Comparison of ENCODE assay signal across 8 cellular contexts in genomic region chr22:50469377-50470305, GRCh38. TPM values are rescaled to one million over a fixed set of nuclear protein-coding genes. Genes with fewer than 3 reads are reported as not detected.
DNase-seq lines count a peak whose midpoint lies in the region; ATAC-seq, FAIRE-seq and TF ChIP-seq lines count a peak whose summit lies in the region.

No MANE protein-coding gene starts in this region.

- H2AFZ ChIP-seq in keratinocyte (ENCODE audit: control insufficient read depth, low read length): no peak overlapping the region

- peak; percentile 76 for DNase-seq in D341Med (ENCODE audit: low spot score)
- DNase-seq in HPDE6-E6E7 (ENCODE audit: extremely low spot score): peak; percentile 66
- peak; percentile 76 for DNase-seq in SIG-M5 treated with dmso at 0.1 percent for 504 hours (lab: John Stamatoyannopoulos, UW; ENCODE audit: unreplicated experiment)
- peak; percentile 99 for DNase-seq in activated gamma-delta T cell treated with anti-CD3 and anti-CD28 coated beads, Interleukin-2, amount 50 U/mL, for 16 hours (ENCODE audit: low read depth)
- peak; percentile 83 for DNase-seq in keratinocyte (ENCODE audit: low read depth, low spot score)
- peak; percentile 95 for DNase-seq in stimulated activated CD8-positive, alpha-beta memory T cell treated with anti-CD3 and anti-CD28 coated beads, Interleukin-4, amount 100 ng/mL, for 24 hours (ENCODE audit: low read depth)
- DNase-seq in uterus: no peak

- peak; percentile 53 for FAIRE-seq in keratinocyte (lab: Jason Lieb, UNC)

- intact Hi-C loops in uterus (cut with DNase I; ENCODE audit: low total_unique reads): no loop called here

- peak; percentile 65 for ATAC-seq in GM19463 (IDR thresholded peaks at IDR 0.05; ENCODE audit: unreplicated experiment)

- no peak for TF ChIP-seq CTCF in keratinocyte (optimal IDR thresholded peaks at IDR 0.05 in 1 of 3, IDR thresholded peaks at IDR 0.05 in 1 of 3, conservative IDR thresholded peaks at IDR 0.05 in 1 of 3; ENCODE audit: extremely low read depth in 1 of 3, insufficient read depth in 2 of 3, low read length in 3 of 3)
- TF ChIP-seq CTCF in uterus (IDR thresholded peaks at IDR 0.05): no peak

- H3K27ac ChIP-seq in keratinocyte (ENCODE audit: control insufficient read depth, insufficient read depth, low read length) (peak overlapping the region; percentile 38), uterus (no peak overlapping the region)

- peaks cover 58% of the 10 kb centered on the region for H3K79me2 ChIP-seq in keratinocyte (ENCODE audit: control insufficient read depth, insufficient read depth, low read length)

- peaks cover 41% of the 10 kb centered on the region for H4K20me1 ChIP-seq in keratinocyte (ENCODE audit: control insufficient read depth, extremely low read depth, insufficient read depth, low read length)

- H3K9ac ChIP-seq in keratinocyte (ENCODE audit: control insufficient read depth, extremely low read depth, insufficient read depth, low read length): peak overlapping the region; percentile 8

- peaks cover 17% of the 10 kb centered on the region for H3K9me1 ChIP-seq in keratinocyte (ENCODE audit: control insufficient read depth, extremely low read depth, insufficient read depth, low read length)

- H3K36me3 ChIP-seq in keratinocyte (ENCODE audit: control insufficient read depth in 2 of 2, extremely low read depth in 1 of 2, insufficient read depth in 2 of 2, low read length in 2 of 2) (peaks cover 21 to 40% of the 10 kb centered on the region in 2 experiments), uterus (no peaks in the 10 kb centered on the region)

- dilution Hi-C loops in keratinocyte (cut with MboI; ENCODE audit: extremely low pct_ligation_motif_present, low sequenced_read_pairs): no loop called here

- no peak for TF ChIP-seq POLR2A in uterus (IDR thresholded peaks at IDR 0.05)

- H3K4me2 ChIP-seq in keratinocyte (ENCODE audit: control insufficient read depth, extremely low read depth, insufficient read depth, low read depth, low read length): peak overlapping the region; percentile 64

- H3K27me3 ChIP-seq in keratinocyte (ENCODE audit: control insufficient read depth, extremely low read depth, insufficient read depth, low read length) (no peaks in the 10 kb centered on the region), uterus (no peaks in the 10 kb centered on the region)

- H3K9me3 ChIP-seq in keratinocyte (ENCODE audit: control insufficient read depth, low read depth, low read length) (no peaks in the 10 kb centered on the region), uterus (no peaks in the 10 kb centered on the region)

- peaks cover 49% of the 10 kb centered on the region for H3K4me1 ChIP-seq in keratinocyte (ENCODE audit: control insufficient read depth, extremely low read depth, insufficient read depth, low read length)
- peaks cover 0 to 22% of the 10 kb centered on the region in 2 donors for H3K4me1 ChIP-seq in uterus

- H3K4me3 ChIP-seq in keratinocyte (ENCODE audit: control insufficient read depth in 2 of 3, extremely low read depth in 1 of 3, insufficient read depth in 2 of 3, low read depth in 1 of 3, low read length in 3 of 3) (peak overlapping the region in 1 of 3 experiments; percentile 18), uterus (no peak overlapping the region)

RNA-seq across cellular contexts. Expression of gene SBF1, which starts 5.2 kb away (rescaled TPM):
- polyA plus RNA-seq in keratinocyte: 16.2 to 34.4 TPM (median 25.8 TPM) in 3 replicates
- 29.5 TPM for polyA plus RNA-seq in keratinocyte (2011; ENCODE audit: low read depth)
- polyA plus RNA-seq in keratinocyte (2011; cell fraction: cytosol; rRNA removed): 13.8 and 31.0 TPM in 2 replicates
- 54.5 and 72.8 TPM in 2 replicates for polyA plus RNA-seq in keratinocyte (2011; cell fraction: nucleus; rRNA removed)
- polyA plus RNA-seq in keratinocyte (2012; ENCODE audit: low replicate concordance): 41.6 and 46.7 TPM in 2 replicates
- 55.4 to 126 TPM (median 62.6 TPM) in 3 replicates for polyA minus RNA-seq in keratinocyte
- 106 TPM for polyA minus RNA-seq in keratinocyte (2011; cell fraction: cytosol; rRNA and poly(A)+ RNA removed)
- polyA minus RNA-seq in keratinocyte (2011; cell fraction: nucleus; rRNA and poly(A)+ RNA removed): 65.5 and 70.3 TPM in 2 replicates
- 10 to 100 TPM; 35.0 to 84.0 (median 60.9) TPM for total RNA-seq in uterus

RNA-seq across cellular contexts. Expression of gene ADM2, which starts 11.7 kb away (rescaled TPM):
- polyA plus RNA-seq in keratinocyte: 0.21 to 0.54 TPM (median 0.27 TPM) in 3 replicates
- 1.5 TPM for polyA plus RNA-seq in keratinocyte (2011; ENCODE audit: low read depth)
- 0.55 and 0.86 TPM in 2 replicates for polyA plus RNA-seq in keratinocyte (2011; cell fraction: cytosol; rRNA removed)
- polyA plus RNA-seq in keratinocyte (2011; cell fraction: nucleus; rRNA removed): 1.7 and 2.0 TPM in 2 replicates
- 0.79 and 6.0 TPM in 2 replicates for polyA plus RNA-seq in keratinocyte (2012; ENCODE audit: low replicate concordance)
- polyA minus RNA-seq in keratinocyte: 0.22 to 0.95 TPM (median 0.46 TPM) in 3 replicates
- 1.2 TPM for polyA minus RNA-seq in keratinocyte (2011; cell fraction: cytosol; rRNA and poly(A)+ RNA removed)
- 0.95 and 1.2 TPM in 2 replicates for polyA minus RNA-seq in keratinocyte (2011; cell fraction: nucleus; rRNA and poly(A)+ RNA removed)
- total RNA-seq in uterus: under 1 TPM in 2 of 4 donors, not detected in 2; 0.14 to 0.95 TPM

RNA-seq across cellular contexts. Expression of gene MIOX, which starts 17.0 kb away (rescaled TPM):
- not detected in 3 replicates for polyA plus RNA-seq in keratinocyte
- not detected for polyA plus RNA-seq in keratinocyte (2011; ENCODE audit: low read depth)
- polyA plus RNA-seq in keratinocyte (2011; cell fraction: cytosol; rRNA removed): not detected in 2 replicates
- polyA plus RNA-seq in keratinocyte (2011; cell fraction: nucleus; rRNA removed): 0.11 TPM in 1 of 2 replicates, not detected in the other
- 0.30 TPM in 1 of 2 replicates, not detected in the other for polyA plus RNA-seq in keratinocyte (2012; ENCODE audit: low replicate concordance)
- not detected in 3 replicates for polyA minus RNA-seq in keratinocyte
- polyA minus RNA-seq in keratinocyte (2011; cell fraction: cytosol; rRNA and poly(A)+ RNA removed): not detected
- polyA minus RNA-seq in keratinocyte (2011; cell fraction: nucleus; rRNA and poly(A)+ RNA removed): not detected in 2 replicates
- not detected for total RNA-seq in uterus

RNA-seq across cellular contexts. Expression of gene LMF2, which starts 37.9 kb away (rescaled TPM):
- 13.2 to 29.4 TPM (median 22.0 TPM) in 3 replicates for polyA plus RNA-seq in keratinocyte
- 3.1 TPM for polyA plus RNA-seq in keratinocyte (2011; ENCODE audit: low read depth)
- polyA plus RNA-seq in keratinocyte (2011; cell fraction: cytosol; rRNA removed): 6.5 and 18.4 TPM in 2 replicates
- 104 and 135 TPM in 2 replicates for polyA plus RNA-seq in keratinocyte (2011; cell fraction: nucleus; rRNA removed)
- polyA plus RNA-seq in keratinocyte (2012; ENCODE audit: low replicate concordance): 13.9 and 37.9 TPM in 2 replicates
- polyA minus RNA-seq in keratinocyte: 23.4 to 35.9 TPM (median 23.7 TPM) in 3 replicates
- 63.7 TPM for polyA minus RNA-seq in keratinocyte (2011; cell fraction: cytosol; rRNA and poly(A)+ RNA removed)
- polyA minus RNA-seq in keratinocyte (2011; cell fraction: nucleus; rRNA and poly(A)+ RNA removed): 60.1 and 63.4 TPM in 2 replicates
- 10 to 100 TPM; 19.7 to 61.3 (median 32.0) TPM for total RNA-seq in uterus

RNA-seq across cellular contexts. Expression of gene NCAPH2, which starts 38.4 kb away (rescaled TPM):
- polyA plus RNA-seq in keratinocyte: 11.0 to 16.4 TPM (median 11.4 TPM) in 3 replicates
- polyA plus RNA-seq in keratinocyte (2011; ENCODE audit: low read depth): 7.2 TPM
- 7.3 and 9.1 TPM in 2 replicates for polyA plus RNA-seq in keratinocyte (2011; cell fraction: cytosol; rRNA removed)
- polyA plus RNA-seq in keratinocyte (2011; cell fraction: nucleus; rRNA removed): 18.5 and 20.4 TPM in 2 replicates
- 11.4 and 22.5 TPM in 2 replicates for polyA plus RNA-seq in keratinocyte (2012; ENCODE audit: low replicate concordance)
- 12.1 to 31.3 TPM (median 15.6 TPM) in 3 replicates for polyA minus RNA-seq in keratinocyte
- polyA minus RNA-seq in keratinocyte (2011; cell fraction: cytosol; rRNA and poly(A)+ RNA removed): 25.3 TPM
- 7.0 and 7.7 TPM in 2 replicates for polyA minus RNA-seq in keratinocyte (2011; cell fraction: nucleus; rRNA and poly(A)+ RNA removed)
- total RNA-seq in uterus: 100 to 1,000 TPM in 1 of 4 donors, 10 to 100 TPM in 3; 51.7 to 155 (median 55.4) TPM

Comparison
In these comparisons a context has a peak if more than half of its experiments do, and no peak if none do; other contexts are left out.
1. DNase-seq: peak in D341Med (single experiment), HPDE6-E6E7 (single experiment), SIG-M5 treated with dmso at 0.1 percent for 504 hours (single experiment), activated gamma-delta T cell treated with anti-CD3 and anti-CD28 coated beads, Interleukin-2, amount 50 U/mL, for 16 hours (single experiment), keratinocyte (single experiment) and stimulated activated CD8-positive, alpha-beta memory T cell treated with anti-CD3 and anti-CD28 coated beads, Interleukin-4, amount 100 ng/mL, for 24 hours (single experiment); none in uterus (0 of 2).